In the genomic region with DNA sequence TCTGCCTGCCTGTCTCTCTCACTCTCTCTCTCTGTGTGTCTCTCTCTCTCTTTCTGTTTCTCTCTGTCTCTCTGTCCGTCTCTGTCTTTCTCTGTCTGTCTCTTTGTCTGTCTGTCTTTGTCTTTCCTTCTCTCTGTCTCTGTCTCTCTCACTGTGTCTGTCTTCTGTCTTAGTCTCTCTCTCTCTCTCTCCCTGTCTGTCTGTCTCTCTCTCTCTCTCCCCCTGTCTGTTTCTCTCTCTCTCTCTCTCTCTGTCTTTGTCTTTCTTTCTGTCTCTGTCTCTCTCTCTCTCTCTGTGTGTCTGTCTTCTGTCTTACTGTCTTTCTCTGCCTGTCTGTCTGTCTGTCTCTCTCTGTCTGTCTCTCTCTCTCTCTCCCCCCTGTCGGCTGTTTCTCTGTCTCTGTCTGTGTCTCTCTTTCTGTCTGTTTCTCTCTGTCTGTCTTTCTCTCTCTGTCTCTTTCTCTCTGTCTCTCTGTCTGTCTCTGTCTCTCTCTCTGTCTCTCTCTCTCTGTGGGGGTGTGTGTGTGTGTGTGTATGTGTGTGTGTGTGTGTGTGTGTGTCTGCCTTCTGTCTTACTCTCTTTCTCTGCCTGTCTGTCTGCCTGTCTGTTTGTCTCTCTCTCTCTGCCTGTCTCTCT, we compare ENCODE assay signal across 8 cellular contexts.
DNase-seq lines count a peak whose midpoint lies in the region; ATAC-seq and TF ChIP-seq lines count a peak whose summit lies in the region.
"Not testable (repeated sequence)": the region's sequence is repeated elsewhere in the genome, so short reads cannot be mapped to it uniquely, and the experiment has no call there.

No MANE protein-coding gene starts in this region.

- peak; percentile 87 for DNase-seq in activated CD4-positive, alpha-beta T cell treated with anti-CD3 and anti-CD28 coated beads, Interleukin-2, amount 10 ng/mL, durations not matched to agents 24 days and 14 days
- DNase-seq in chondrocyte (ENCODE audit: low spot score): peak; percentile 99
- peak; percentile 64 to 86 for DNase-seq in memory B cell (ENCODE audit: low spot score in 2 of 2)

- H3K27me3 Mint-ChIP-seq in activated CD4-positive, alpha-beta T cell treated with anti-CD3 and anti-CD28 coated beads, Interleukin-2, amount 10 ng/mL, durations not matched to agents 24 days and 14 days; chondrocyte (ENCODE audit: low read depth); memory B cell: not testable (repeated sequence)

- H3K36me3 Mint-ChIP-seq in activated CD4-positive, alpha-beta T cell treated with anti-CD3 and anti-CD28 coated beads, Interleukin-2, amount 10 ng/mL, durations not matched to agents 24 days and 14 days (ENCODE audit: low read depth); chondrocyte (ENCODE audit: low read depth); memory B cell: not testable (repeated sequence)

- TF ChIP-seq CTCF in chondrocyte (IDR thresholded peaks at IDR 0.05): not testable (repeated sequence)
- TF ChIP-seq CTCF in subcutaneous adipose tissue (IDR thresholded peaks at IDR 0.05; ENCODE audit: low read depth): peak; percentile 44

- H3K9me3 Mint-ChIP-seq in activated CD4-positive, alpha-beta T cell treated with anti-CD3 and anti-CD28 coated beads, Interleukin-2, amount 10 ng/mL, durations not matched to agents 24 days and 14 days; chondrocyte (ENCODE audit: low read depth); memory B cell: not testable (repeated sequence)

- H3K4me3 Mint-ChIP-seq in activated CD4-positive, alpha-beta T cell treated with anti-CD3 and anti-CD28 coated beads, Interleukin-2, amount 10 ng/mL, durations not matched to agents 24 days and 14 days; chondrocyte (ENCODE audit: unreplicated experiment); memory B cell: not testable (repeated sequence)

- ATAC-seq in GM18519 (IDR thresholded peaks at IDR 0.05; ENCODE audit: low FRiP score, unreplicated experiment) (peak; percentile 78), GM21423 (IDR thresholded peaks at IDR 0.05; ENCODE audit: unreplicated experiment) (peak; percentile 82), HG02852 (IDR thresholded peaks at IDR 0.05; ENCODE audit: unreplicated experiment) (peak; percentile 76), HG03439 (IDR thresholded peaks at IDR 0.05; ENCODE audit: unreplicated experiment) (peak; percentile 89), memory B cell (ENCODE audit: low read depth) (peak; percentile 70)

- H3K27ac Mint-ChIP-seq in activated CD4-positive, alpha-beta T cell treated with anti-CD3 and anti-CD28 coated beads, Interleukin-2, amount 10 ng/mL, durations not matched to agents 24 days and 14 days: peak overlapping the region; percentile 1
- not testable (repeated sequence) for H3K27ac Mint-ChIP-seq in chondrocyte (ENCODE audit: unreplicated experiment)
- peak overlapping the region; percentile 1 for H3K27ac Mint-ChIP-seq in memory B cell

- H3K4me1 Mint-ChIP-seq in activated CD4-positive, alpha-beta T cell treated with anti-CD3 and anti-CD28 coated beads, Interleukin-2, amount 10 ng/mL, durations not matched to agents 24 days and 14 days; chondrocyte (ENCODE audit: low read depth); memory B cell: not testable (repeated sequence)

- intact Hi-C loops in activated CD4-positive, alpha-beta T cell treated with anti-CD3 and anti-CD28 coated beads, Interleukin-2, amount 10 ng/mL, durations not matched to agents 24 days and 14 days (cut with micrococcal nuclease): not testable (repeated sequence)

Comparison
In these comparisons a context has a peak if more than half of its experiments do, and no peak if none do; other contexts are left out.
1. Peak in every context shown above with its lines: DNase-seq and ATAC-seq.